9 cellular contexts compared by ENCODE assay signal in the genomic region with DNA sequence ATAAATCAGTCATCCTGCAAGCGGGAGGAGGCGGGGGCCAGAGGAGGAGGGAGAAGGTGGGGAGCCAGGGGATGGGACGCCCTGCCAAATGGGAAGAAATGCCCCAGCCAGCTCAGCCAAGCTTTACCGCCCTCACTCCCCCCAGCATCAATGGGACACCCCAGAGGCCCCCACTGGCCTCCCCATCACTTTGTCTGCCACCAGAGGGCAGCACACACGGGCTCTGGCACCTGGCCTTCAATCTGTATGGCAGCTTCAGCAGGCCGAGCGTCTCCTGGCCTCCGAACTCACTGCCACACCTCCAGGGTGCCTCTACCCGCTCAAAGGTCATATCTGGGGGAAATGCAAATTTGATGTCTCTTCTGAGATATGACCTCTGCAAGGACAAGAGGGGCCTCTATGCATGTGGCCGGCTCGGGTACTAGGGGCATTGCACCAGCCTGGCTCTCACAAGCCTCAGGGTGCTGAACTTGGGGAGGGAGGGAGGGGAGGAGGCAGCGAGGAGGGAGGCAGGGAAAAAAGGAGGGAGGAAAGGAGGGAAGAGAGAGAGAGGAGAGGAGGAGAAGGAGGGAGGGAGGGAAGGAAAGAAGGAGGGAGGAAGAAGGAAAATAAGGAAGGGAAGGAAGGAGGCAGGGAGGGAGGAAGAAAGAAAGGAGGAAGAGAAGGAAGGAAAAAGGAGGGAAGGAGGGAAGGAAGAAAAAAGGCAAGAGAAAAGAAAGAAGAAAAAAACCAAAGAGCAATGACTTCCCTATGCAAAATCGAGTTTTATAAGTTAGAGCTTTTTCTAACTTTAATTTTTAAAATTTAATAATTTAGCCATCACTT. TPM values are rescaled to one million over a fixed set of nuclear protein-coding genes. Genes with fewer than 3 reads are reported as not detected.
DNase-seq lines count a peak whose midpoint lies in the region; ATAC-seq and TF ChIP-seq lines count a peak whose summit lies in the region.
"Had no signal": no experiment of that assay in that cellular context is flagged by ENCODE, and none has a peak within 500 bp of the region (broad histone marks: within the 10 kb centered on the region; RNA-seq: fewer than 3 reads in every experiment).

No MANE protein-coding gene starts in this region.

- no peak overlapping the region for H3K27ac Mint-ChIP-seq in activated naive CD4-positive, alpha-beta T cell treated with anti-CD3 and anti-CD28 coated beads for 36 hours

- peaks cover 28% of the 10 kb centered on the region for H3K27me3 Mint-ChIP-seq in activated naive CD4-positive, alpha-beta T cell treated with anti-CD3 and anti-CD28 coated beads for 36 hours (ENCODE audit: low read depth)

- H3K4me1 Mint-ChIP-seq in activated naive CD4-positive, alpha-beta T cell treated with anti-CD3 and anti-CD28 coated beads for 36 hours (ENCODE audit: low read depth), result peaks cover 5% of the 10 kb centered on the region

- no peak overlapping the region for H3K4me3 ChIP-seq in HL-60 (replicated peaks; ENCODE audit: insufficient read depth, low read length)

- TF ChIP-seq CTCF in HL-60 (IDR thresholded peaks at IDR 0.05; ENCODE audit: insufficient read depth, low read length), result peak; percentile 69

- no peaks in the 10 kb centered on the region for H3K36me3 Mint-ChIP-seq in activated naive CD4-positive, alpha-beta T cell treated with anti-CD3 and anti-CD28 coated beads for 36 hours (ENCODE audit: low read depth)

- in situ Hi-C loops in SK-MEL-5 (cut with HindIII; ENCODE audit: low pct_unique_long_range_greater_than_20kb, low sequenced_read_pairs), result no loop called here

- no peak overlapping the region for H3K4me3 Mint-ChIP-seq in activated naive CD4-positive, alpha-beta T cell treated with anti-CD3 and anti-CD28 coated beads for 36 hours

- DNase-seq in NCI-H1436 (lab: John Stamatoyannopoulos, UW), result peak; percentile 23
- DNase-seq in NCI-H1436 treated with DMSO at 0.1 percent for 48 hours (lab: John Stamatoyannopoulos, UW), result no peak
- DNase-seq in HL-60 (ENCODE audit: low read depth in 1 of 2, low spot score in 1 of 2), result peak in 1 of 2 experiments; percentile 71
- DNase-seq in SK-MEL-5 (ENCODE audit: low read depth, low spot score), result peak; percentile 77
- peak; percentile 74 for DNase-seq in activated naive CD4-positive, alpha-beta T cell treated with anti-CD3 and anti-CD28 coated beads for 36 hours
- DNase-seq in head of caudate nucleus, result peak in 41 of 42 donors; percentile 37 to 83 (median 64)
- peak; percentile 61 for DNase-seq in retina

- H3K27me3 ChIP-seq in HL-60 (ENCODE audit: insufficient read depth, poor library complexity, severe bottlenecking), result no peaks in the 10 kb centered on the region

- no peaks in the 10 kb centered on the region for H3K9me3 Mint-ChIP-seq in activated naive CD4-positive, alpha-beta T cell treated with anti-CD3 and anti-CD28 coated beads for 36 hours

- ATAC-seq in GM18873 (IDR thresholded peaks at IDR 0.05; ENCODE audit: low FRiP score, unreplicated experiment), result no peak

- CTCF ChIA-PET in activated naive CD4-positive, alpha-beta T cell treated with anti-CD3 and anti-CD28 coated beads for 36 hours (lab: Charles Lee), result interaction anchor here (0.7 to 1.8 kb wide), 3 partner anchors 25 to 44 kb away, joined by 3 to 5 read pairs (median 3); no protein-coding TSS in a partner anchor

- intact Hi-C loops in activated naive CD4-positive, alpha-beta T cell treated with anti-CD3 and anti-CD28 coated beads for 36 hours (cut with micrococcal nuclease), result loop anchor here (2.0 to 5.0 kb wide), 2 partner anchors 45 to 169 kb away; no protein-coding TSS in a partner anchor
- intact Hi-C loops in head of caudate nucleus (cut with DNase I), result no loop called here

- no peak overlapping the region for H3K27ac ChIP-seq in HL-60 (replicated peaks)
- H3K27ac ChIP-seq: neutrophil had no signal

RNA-seq across cellular contexts. Expression of a gene that starts 0.7 kb away (rescaled TPM):
- 0.05 and 0.74 TPM in 2 replicates for total RNA-seq in SK-MEL-5 (2014; rRNA removed; shearing (Covaris generic))
- 0.04 and 0.16 TPM in 2 replicates for polyA plus RNA-seq in SK-MEL-5 (2015; cell fraction: cytosol; rRNA removed)
- 0.20 TPM in 1 of 2 replicates, not detected in the other for polyA plus RNA-seq in SK-MEL-5 (2015; cell fraction: nucleus; rRNA removed)
- not detected for total RNA-seq in activated naive CD4-positive, alpha-beta T cell treated with anti-CD3 and anti-CD28 coated beads for 36 hours

RNA-seq across cellular contexts. Expression of a gene that starts 33.4 kb away (rescaled TPM):
- total RNA-seq in SK-MEL-5 (2014; rRNA removed; shearing (Covaris generic)), result 38.0 and 45.6 TPM in 2 replicates
- 20.7 and 26.6 TPM in 2 replicates for polyA plus RNA-seq in SK-MEL-5 (2015; cell fraction: cytosol; rRNA removed)
- 162 and 224 TPM in 2 replicates for polyA plus RNA-seq in SK-MEL-5 (2015; cell fraction: nucleus; rRNA removed)
- 10 to 100 TPM; 18.8 to 19.7 TPM for total RNA-seq in activated naive CD4-positive, alpha-beta T cell treated with anti-CD3 and anti-CD28 coated beads for 36 hours

RNA-seq across cellular contexts. Expression of a gene that starts 53.0 kb away (rescaled TPM):
- total RNA-seq in SK-MEL-5 (2014; rRNA removed; shearing (Covaris generic)), result 58.8 and 64.3 TPM in 2 replicates
- polyA plus RNA-seq in SK-MEL-5 (2015; cell fraction: cytosol; rRNA removed), result 67.2 and 87.3 TPM in 2 replicates
- 361 and 444 TPM in 2 replicates for polyA plus RNA-seq in SK-MEL-5 (2015; cell fraction: nucleus; rRNA removed)
- 100 to 1,000 TPM; 102 to 108 TPM for total RNA-seq in activated naive CD4-positive, alpha-beta T cell treated with anti-CD3 and anti-CD28 coated beads for 36 hours
